In the genomic region with DNA sequence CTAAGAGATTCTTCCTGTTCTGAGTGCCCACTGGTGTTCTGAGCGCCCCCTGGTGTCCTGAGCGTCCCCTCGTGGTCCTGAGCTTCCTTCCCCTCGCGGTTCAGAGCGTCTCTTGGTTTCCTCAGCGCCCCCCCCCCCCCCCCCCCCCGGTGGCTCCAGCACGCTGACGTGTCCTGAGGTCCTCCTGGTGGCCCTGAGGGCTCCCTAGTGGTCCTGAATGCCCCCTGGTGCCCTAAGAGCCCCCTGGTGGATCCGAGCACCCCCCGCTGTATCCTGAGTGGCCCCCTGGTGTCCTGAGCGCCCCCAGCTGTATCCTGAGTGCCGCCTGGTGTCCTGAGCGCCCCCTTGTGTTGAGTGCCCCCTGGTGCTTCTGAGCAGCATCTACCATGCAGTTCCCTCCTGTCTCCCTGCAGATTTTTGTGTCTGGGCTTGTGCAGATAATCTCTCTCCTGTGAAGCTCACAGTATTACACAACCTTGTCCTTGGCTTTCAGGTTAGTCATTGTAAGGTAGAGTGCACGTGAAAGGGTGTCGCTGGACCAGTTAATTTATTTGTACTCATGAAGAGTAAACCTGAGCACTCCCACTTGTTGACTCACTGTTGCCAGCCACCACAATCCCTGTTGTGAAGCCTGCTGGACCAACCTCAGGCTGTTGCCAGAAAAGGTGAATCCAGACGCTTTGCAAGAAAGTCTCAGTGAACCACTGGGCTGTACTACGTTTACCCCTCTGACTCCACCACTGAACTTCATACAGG, we compare ENCODE assay signal across 9 cellular contexts.
DNase-seq lines count a peak whose midpoint lies in the region; ATAC-seq and TF ChIP-seq lines count a peak whose summit lies in the region.
"Had no signal": no experiment of that assay in that cellular context is flagged by ENCODE, and none has a peak within 500 bp of the region (broad histone marks: within the 10 kb centered on the region; RNA-seq: fewer than 3 reads in every experiment).

No MANE protein-coding gene starts in this region.

- peaks cover 46% of the 10 kb centered on the region for H3K4me1 Mint-ChIP-seq in CD8-positive, alpha-beta T cell (ENCODE audit: low read depth)
- peaks cover 18% of the 10 kb centered on the region for H3K4me1 Mint-ChIP-seq in T-helper 17 cell

- ATAC-seq in CD8-positive, alpha-beta T cell = peak; percentile 74
- ATAC-seq in HG02642 (IDR thresholded peaks at IDR 0.05; ENCODE audit: poor library complexity, unreplicated experiment) (peak; percentile 33), T-helper 17 cell (peak; percentile 80)

- H3K4me3 ChIP-seq in CD8-positive, alpha-beta T cell (ENCODE audit: low read depth, low read length) = no peak overlapping the region
- no peak overlapping the region for H3K4me3 ChIP-seq in adrenal gland
- no peak overlapping the region for H3K4me3 ChIP-seq in brain microvascular endothelial cell (ENCODE audit: low read depth, low read length)

- no peaks in the 10 kb centered on the region for H3K36me3 ChIP-seq in CD8-positive, alpha-beta T cell (ENCODE audit: insufficient read depth, low read length)
- H3K36me3 ChIP-seq in adrenal gland (replicated peaks in 1 of 2) (no peaks in the 10 kb centered on the region), brain microvascular endothelial cell (replicated peaks) (no peaks in the 10 kb centered on the region)
- H3K36me3 ChIP-seq: neutrophil had no signal

- no peaks in the 10 kb centered on the region for H3K27me3 Mint-ChIP-seq in CD8-positive, alpha-beta T cell (ENCODE audit: low read depth)
- no peaks in the 10 kb centered on the region for H3K27me3 Mint-ChIP-seq in T-helper 17 cell

- no peaks in the 10 kb centered on the region for H3K36me3 Mint-ChIP-seq in CD8-positive, alpha-beta T cell
- no peaks in the 10 kb centered on the region for H3K36me3 Mint-ChIP-seq in T-helper 17 cell (ENCODE audit: low read depth)

- CTCF ChIA-PET in CD8-positive, alpha-beta T cell (lab: Charles Lee) = interaction anchor here (0.7 to 2.2 kb wide), 17 partner anchors 11 to 63 kb away, joined by 3 to 18 read pairs (median 4); no protein-coding TSS in a partner anchor

- peak; percentile 47 to 85 (median 65) for DNase-seq in CD8-positive, alpha-beta T cell
- DNase-seq in T-helper 17 cell = peak; percentile 16 to 65 (median 32)
- peak in 4 of 7 donors; percentile 11 to 27 (median 20) for DNase-seq in adrenal gland
- DNase-seq in stimulated activated CD8-positive, alpha-beta memory T cell treated with anti-CD3 and anti-CD28 coated beads, Interleukin-2, amount 100 ng/mL, for 1 hour (ENCODE audit: low read depth in 2 of 2) = peak; percentile 24 to 41
- DNase-seq in amniotic stem cell (lab: John Stamatoyannopoulos, UW) = no peak
- DNase-seq in GM19240 (ENCODE audit: insufficient read length, low spot score) = no peak
- DNase-seq in brain microvascular endothelial cell = no peak

- POLR2A ChIA-PET in CD8-positive, alpha-beta T cell (lab: Charles Lee) = no interaction called here

- intact Hi-C loops in CD8-positive, alpha-beta T cell (cut with DNase I, micrococcal nuclease) = no loop called here
- intact Hi-C loops in adrenal gland (cut with DNase I) = no loop called here

- no peak for TF ChIP-seq POLR2A in adrenal gland (IDR thresholded peaks at IDR 0.05)

- no peak overlapping the region for H3K27ac ChIP-seq in CD8-positive, alpha-beta T cell (ENCODE audit: low read depth, low read length)
- H3K27ac ChIP-seq in adrenal gland (no peak overlapping the region), brain microvascular endothelial cell (no peak overlapping the region)
- H3K27ac ChIP-seq: neutrophil had no signal

- peak overlapping the region; percentile 63 for H3K4me3 Mint-ChIP-seq in CD8-positive, alpha-beta T cell
- peak overlapping the region; percentile 31 for H3K4me3 Mint-ChIP-seq in T-helper 17 cell

- no peak overlapping the region for H3K27ac Mint-ChIP-seq in CD8-positive, alpha-beta T cell
- H3K27ac Mint-ChIP-seq in T-helper 17 cell = no peak overlapping the region

- TF ChIP-seq CTCF in CD8-positive, alpha-beta T cell (IDR thresholded peaks at IDR 0.05) = peak; percentile 76
- TF ChIP-seq CTCF in adrenal gland (IDR thresholded peaks at IDR 0.05) (peak in 1 of 6 experiments; percentile 14), brain microvascular endothelial cell (IDR thresholded peaks at IDR 0.05; ENCODE audit: low read depth, low read length, missing control alignments) (no peak)

- in situ Hi-C loops in brain microvascular endothelial cell (cut with HindIII; ENCODE audit: low pct_ligation_motif_present, low sequenced_read_pairs) = no loop called here

- H3K9me3 ChIP-seq in CD8-positive, alpha-beta T cell (ENCODE audit: low read length) = no peaks in the 10 kb centered on the region
- no peaks in the 10 kb centered on the region for H3K9me3 ChIP-seq in T-helper 17 cell (ENCODE audit: control insufficient read depth, low read length, poor library complexity, severe bottlenecking)
- no peaks in the 10 kb centered on the region for H3K9me3 ChIP-seq in adrenal gland (replicated peaks in 1 of 3)
- H3K9me3 ChIP-seq: neutrophil had no signal

- H3K9me3 Mint-ChIP-seq in CD8-positive, alpha-beta T cell = no peaks in the 10 kb centered on the region

- H3K27me3 ChIP-seq in CD8-positive, alpha-beta T cell (ENCODE audit: insufficient read depth, low read length) = no peaks in the 10 kb centered on the region
- no peaks in the 10 kb centered on the region for H3K27me3 ChIP-seq in adrenal gland
- H3K27me3 ChIP-seq in brain microvascular endothelial cell (replicated peaks) = no peaks in the 10 kb centered on the region
- H3K27me3 ChIP-seq: neutrophil had no signal

- WGBS in adrenal gland, 4 donors = 41 to 63% (median 46%) methylated on average over 5 to 18 of the region's 19 CpGs

- peaks cover 7% of the 10 kb centered on the region for H3K4me1 ChIP-seq in CD8-positive, alpha-beta T cell (ENCODE audit: insufficient read depth, low read length)
- H3K4me1 ChIP-seq in adrenal gland (replicated peaks in 1 of 2) = no peaks in the 10 kb centered on the region

Comparison
In these comparisons a context has a peak if more than half of its experiments do, and no peak if none do; other contexts are left out.
1. DNase-seq: peak in CD8-positive, alpha-beta T cell (7 of 7), T-helper 17 cell (3 of 3), adrenal gland (4 of 7) and stimulated activated CD8-positive, alpha-beta memory T cell treated with anti-CD3 and anti-CD28 coated beads, Interleukin-2, amount 100 ng/mL, for 1 hour (2 of 2); none in amniotic stem cell (single experiment), GM19240 (single experiment) and brain microvascular endothelial cell (single experiment).
2. Peak in every context shown above with its lines, with median percentiles within 50 percentile points of each other: ATAC-seq.